7 cellular contexts compared by ENCODE assay signal in the genomic region with DNA sequence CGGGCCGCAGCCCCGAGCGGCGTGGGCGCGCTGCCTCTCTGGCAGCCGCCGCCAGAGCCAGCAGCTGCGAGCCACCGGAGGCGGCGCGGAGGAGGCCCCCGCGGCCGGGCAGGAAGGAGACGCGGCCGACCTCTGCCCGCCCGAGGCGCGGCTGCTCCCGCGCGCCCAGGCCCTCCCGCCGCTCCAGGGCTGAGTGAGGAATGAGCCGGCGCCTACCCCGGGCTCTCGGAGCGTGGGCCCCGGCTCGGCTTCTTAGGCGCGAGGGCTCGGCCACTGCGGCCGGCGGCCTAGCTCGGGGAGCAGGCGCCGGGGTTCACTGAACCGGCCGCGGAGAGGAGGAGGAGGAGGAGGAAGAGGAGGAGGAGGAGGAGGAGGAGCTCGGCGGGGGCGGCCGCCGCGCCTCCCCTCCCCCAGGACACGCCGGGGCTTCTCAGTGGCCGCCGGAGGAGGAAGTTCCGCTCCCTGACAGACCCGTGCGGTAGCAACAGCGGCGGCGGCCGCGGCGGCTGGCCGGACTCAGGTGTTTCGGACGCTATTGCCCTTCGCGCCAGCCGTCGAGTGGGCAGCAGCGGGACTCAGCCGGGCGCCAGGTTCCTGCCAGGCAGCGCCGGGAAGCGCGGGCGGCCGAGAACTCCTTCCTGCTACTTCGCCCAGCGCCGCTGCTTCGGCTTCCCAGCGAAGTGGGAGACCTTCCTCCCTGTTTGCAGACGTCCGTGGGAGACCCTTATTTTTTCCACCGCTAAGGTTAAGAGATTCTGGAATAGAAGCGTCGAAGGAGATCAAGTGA. TPM values are rescaled to one million over a fixed set of nuclear protein-coding genes. Genes with fewer than 3 reads are reported as not detected.
DNase-seq lines count a peak whose midpoint lies in the region; ATAC-seq and TF ChIP-seq lines count a peak whose summit lies in the region.

MAN1A2 (plus strand) TSS at position 468 of the 787 bp plus-strand sequence. CDS start 735 bp downstream, outside the sequence.

- ATAC-seq in GM18499 (IDR thresholded peaks at IDR 0.05; ENCODE audit: insufficient read depth, unreplicated experiment) = peak; percentile 27
- ATAC-seq in HG02623 (IDR thresholded peaks at IDR 0.05; ENCODE audit: unreplicated experiment) = peak; percentile 61

- H3K4me1 ChIP-seq in iPS-15b (ENCODE audit: control insufficient read depth, insufficient read depth, low read length) (peaks cover 4% of the 10 kb centered on the region), skeletal muscle satellite cell (ENCODE audit: control insufficient read depth, insufficient read depth, low read length) (peaks cover 15% of the 10 kb centered on the region)

- H3K36me3 ChIP-seq in brain microvascular endothelial cell (replicated peaks) = no peaks in the 10 kb centered on the region
- H3K36me3 ChIP-seq in iPS-15b (ENCODE audit: control insufficient read depth, insufficient read depth, low read length) = no peaks in the 10 kb centered on the region
- H3K36me3 ChIP-seq in skeletal muscle satellite cell (ENCODE audit: insufficient read depth, low read length) = no peaks in the 10 kb centered on the region

- in situ Hi-C loops in brain microvascular endothelial cell (cut with HindIII; ENCODE audit: low pct_ligation_motif_present, low sequenced_read_pairs) = no loop called here

- H3K27me3 ChIP-seq in brain microvascular endothelial cell (replicated peaks) = no peaks in the 10 kb centered on the region
- H3K27me3 ChIP-seq in iPS-15b (ENCODE audit: control insufficient read depth, insufficient read depth, low read length) = peaks cover 17% of the 10 kb centered on the region
- no peaks in the 10 kb centered on the region for H3K27me3 ChIP-seq in skeletal muscle satellite cell (ENCODE audit: control insufficient read depth, insufficient read depth, low read length)

- DNase-seq in NCI-H1105 treated with DMSO at 0.1 percent for 48 hours (lab: John Stamatoyannopoulos, UW) (peak; percentile 76), UCSD-AML1 (lab: John Stamatoyannopoulos, UW; ENCODE audit: unreplicated experiment) (peak; percentile 87), brain microvascular endothelial cell (peak; percentile 62)

- peak within 1 kb of the TSS; percentile 96 for H3K4me2 ChIP-seq in skeletal muscle satellite cell (ENCODE audit: low read length)

- TF ChIP-seq CTCF in brain microvascular endothelial cell (IDR thresholded peaks at IDR 0.05; ENCODE audit: low read depth, low read length, missing control alignments) = no peak

- H3K9me3 ChIP-seq in iPS-15b (ENCODE audit: control insufficient read depth, insufficient read depth, low read length) = no peaks in the 10 kb centered on the region
- H3K9me3 ChIP-seq in skeletal muscle satellite cell (replicated peaks; ENCODE audit: low read length) = no peaks in the 10 kb centered on the region

- peak within 1 kb of the TSS; percentile 82 for H3K27ac ChIP-seq in brain microvascular endothelial cell

- H3K9ac ChIP-seq in iPS-15b (ENCODE audit: low read depth, low read length) (peak within 1 kb of the TSS; percentile 73), skeletal muscle satellite cell (ENCODE audit: low read depth, low read length) (peak within 1 kb of the TSS; percentile 93)

- peak within 1 kb of the TSS; percentile 83 for H3K4me3 ChIP-seq in brain microvascular endothelial cell (ENCODE audit: low read depth, low read length)
- H3K4me3 ChIP-seq in iPS-15b (ENCODE audit: low read depth, low read length) = peak within 1 kb of the TSS; percentile 87
- peak within 1 kb of the TSS; percentile 95 for H3K4me3 ChIP-seq in skeletal muscle satellite cell (ENCODE audit: low read length)

RNA-seq across cellular contexts. Expression of gene MAN1A2, which starts in this region (rescaled TPM):
- total RNA-seq in skeletal muscle satellite cell (2012; rRNA removed) = 37.8 and 49.1 TPM in 2 replicates

Comparison
In these comparisons a context has a peak if more than half of its experiments do, and no peak if none do; other contexts are left out.
1. Peak in every context shown above with its lines: DNase-seq, ATAC-seq, H3K4me3 ChIP-seq and H3K27ac ChIP-seq.